In the genomic region with DNA sequence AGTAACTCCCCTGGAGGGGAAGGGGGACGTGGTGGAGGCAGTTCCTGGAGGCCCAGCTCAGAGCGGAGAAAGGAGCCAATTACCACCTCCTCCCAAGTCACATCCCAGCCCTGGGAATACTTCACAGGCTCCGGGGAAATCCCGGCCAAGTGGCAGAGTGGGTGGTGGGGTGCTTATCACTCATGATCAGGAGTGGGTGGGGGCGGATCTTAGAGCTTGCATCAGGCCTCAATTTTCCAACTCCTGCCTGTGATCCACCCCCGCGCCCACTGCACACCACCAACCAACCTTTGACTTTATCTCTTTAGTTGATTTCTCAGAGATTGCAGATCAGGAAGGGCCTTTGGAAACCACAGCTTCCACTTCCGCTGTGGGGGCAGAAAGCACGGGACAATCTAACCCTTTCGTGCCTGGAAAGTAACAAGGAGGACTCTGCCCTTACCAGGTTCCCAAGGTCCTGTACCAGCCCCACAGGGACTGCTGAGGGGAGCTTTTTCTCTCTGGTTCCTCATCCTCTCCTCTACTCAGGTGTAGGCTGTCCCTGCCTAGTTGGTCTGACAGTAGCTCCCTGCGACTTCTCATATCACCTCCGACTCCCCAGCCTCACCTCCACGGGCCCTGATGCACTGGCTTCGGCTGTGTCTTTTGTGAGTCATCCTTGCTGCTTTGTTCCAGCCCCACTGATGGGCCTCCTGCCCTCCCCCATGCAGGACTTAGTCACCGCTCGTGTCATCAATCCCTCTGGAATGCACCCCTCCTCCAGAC, we compare ENCODE assay signal across 1 cellular context.
TF ChIP-seq lines count a peak whose summit lies in the region.

No MANE protein-coding gene starts in this region.

TF ChIP-seq in K562, 482 proteins besides CTCF, POLR2A, EP300 and RAD21 (continued from another document and continues in another):
- TF ChIP-seq, protein P1, sequence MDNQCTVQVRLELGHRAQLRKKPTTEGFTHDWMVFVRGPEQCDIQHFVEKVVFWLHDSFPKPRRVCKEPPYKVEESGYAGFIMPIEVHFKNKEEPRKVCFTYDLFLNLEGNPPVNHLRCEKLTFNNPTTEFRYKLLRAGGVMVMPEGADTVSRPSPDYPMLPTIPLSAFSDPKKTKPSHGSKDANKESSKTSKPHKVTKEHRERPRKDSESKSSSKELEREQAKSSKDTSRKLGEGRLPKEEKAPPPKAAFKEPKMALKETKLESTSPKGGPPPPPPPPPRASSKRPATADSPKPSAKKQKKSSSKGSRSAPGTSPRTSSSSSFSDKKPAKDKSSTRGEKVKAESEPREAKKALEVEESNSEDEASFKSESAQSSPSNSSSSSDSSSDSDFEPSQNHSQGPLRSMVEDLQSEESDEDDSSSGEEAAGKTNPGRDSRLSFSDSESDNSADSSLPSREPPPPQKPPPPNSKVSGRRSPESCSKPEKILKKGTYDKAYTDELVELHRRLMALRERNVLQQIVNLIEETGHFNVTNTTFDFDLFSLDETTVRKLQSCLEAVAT (IDR thresholded peaks at IDR 0.05), result peak in 1 of 2 experiments; percentile 85; a peak in 2 of 4 replicates
- TF ChIP-seq PCBP2 (IDR thresholded peaks at IDR 0.05; ENCODE audit: low read depth, low read length, poor library complexity, severe bottlenecking), result no peak
- peak; percentile 48 for TF ChIP-seq POLR2B (IDR thresholded peaks at IDR 0.05; ENCODE audit: low read depth, partially characterized antibody)
- TF ChIP-seq, protein P2, sequence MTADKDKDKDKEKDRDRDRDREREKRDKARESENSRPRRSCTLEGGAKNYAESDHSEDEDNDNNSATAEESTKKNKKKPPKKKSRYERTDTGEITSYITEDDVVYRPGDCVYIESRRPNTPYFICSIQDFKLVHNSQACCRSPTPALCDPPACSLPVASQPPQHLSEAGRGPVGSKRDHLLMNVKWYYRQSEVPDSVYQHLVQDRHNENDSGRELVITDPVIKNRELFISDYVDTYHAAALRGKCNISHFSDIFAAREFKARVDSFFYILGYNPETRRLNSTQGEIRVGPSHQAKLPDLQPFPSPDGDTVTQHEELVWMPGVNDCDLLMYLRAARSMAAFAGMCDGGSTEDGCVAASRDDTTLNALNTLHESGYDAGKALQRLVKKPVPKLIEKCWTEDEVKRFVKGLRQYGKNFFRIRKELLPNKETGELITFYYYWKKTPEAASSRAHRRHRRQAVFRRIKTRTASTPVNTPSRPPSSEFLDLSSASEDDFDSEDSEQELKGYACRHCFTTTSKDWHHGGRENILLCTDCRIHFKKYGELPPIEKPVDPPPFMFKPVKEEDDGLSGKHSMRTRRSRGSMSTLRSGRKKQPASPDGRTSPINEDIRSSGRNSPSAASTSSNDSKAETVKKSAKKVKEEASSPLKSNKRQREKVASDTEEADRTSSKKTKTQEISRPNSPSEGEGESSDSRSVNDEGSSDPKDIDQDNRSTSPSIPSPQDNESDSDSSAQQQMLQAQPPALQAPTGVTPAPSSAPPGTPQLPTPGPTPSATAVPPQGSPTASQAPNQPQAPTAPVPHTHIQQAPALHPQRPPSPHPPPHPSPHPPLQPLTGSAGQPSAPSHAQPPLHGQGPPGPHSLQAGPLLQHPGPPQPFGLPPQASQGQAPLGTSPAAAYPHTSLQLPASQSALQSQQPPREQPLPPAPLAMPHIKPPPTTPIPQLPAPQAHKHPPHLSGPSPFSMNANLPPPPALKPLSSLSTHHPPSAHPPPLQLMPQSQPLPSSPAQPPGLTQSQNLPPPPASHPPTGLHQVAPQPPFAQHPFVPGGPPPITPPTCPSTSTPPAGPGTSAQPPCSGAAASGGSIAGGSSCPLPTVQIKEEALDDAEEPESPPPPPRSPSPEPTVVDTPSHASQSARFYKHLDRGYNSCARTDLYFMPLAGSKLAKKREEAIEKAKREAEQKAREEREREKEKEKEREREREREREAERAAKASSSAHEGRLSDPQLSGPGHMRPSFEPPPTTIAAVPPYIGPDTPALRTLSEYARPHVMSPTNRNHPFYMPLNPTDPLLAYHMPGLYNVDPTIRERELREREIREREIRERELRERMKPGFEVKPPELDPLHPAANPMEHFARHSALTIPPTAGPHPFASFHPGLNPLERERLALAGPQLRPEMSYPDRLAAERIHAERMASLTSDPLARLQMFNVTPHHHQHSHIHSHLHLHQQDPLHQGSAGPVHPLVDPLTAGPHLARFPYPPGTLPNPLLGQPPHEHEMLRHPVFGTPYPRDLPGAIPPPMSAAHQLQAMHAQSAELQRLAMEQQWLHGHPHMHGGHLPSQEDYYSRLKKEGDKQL (CRISPR knock-in tag; IDR thresholded peaks at IDR 0.05; ENCODE audit: borderline replicate concordance), result no peak
- TF ChIP-seq KLF10 (CRISPR knock-in tag; IDR thresholded peaks at IDR 0.05), result no peak
- TF ChIP-seq, protein P3, sequence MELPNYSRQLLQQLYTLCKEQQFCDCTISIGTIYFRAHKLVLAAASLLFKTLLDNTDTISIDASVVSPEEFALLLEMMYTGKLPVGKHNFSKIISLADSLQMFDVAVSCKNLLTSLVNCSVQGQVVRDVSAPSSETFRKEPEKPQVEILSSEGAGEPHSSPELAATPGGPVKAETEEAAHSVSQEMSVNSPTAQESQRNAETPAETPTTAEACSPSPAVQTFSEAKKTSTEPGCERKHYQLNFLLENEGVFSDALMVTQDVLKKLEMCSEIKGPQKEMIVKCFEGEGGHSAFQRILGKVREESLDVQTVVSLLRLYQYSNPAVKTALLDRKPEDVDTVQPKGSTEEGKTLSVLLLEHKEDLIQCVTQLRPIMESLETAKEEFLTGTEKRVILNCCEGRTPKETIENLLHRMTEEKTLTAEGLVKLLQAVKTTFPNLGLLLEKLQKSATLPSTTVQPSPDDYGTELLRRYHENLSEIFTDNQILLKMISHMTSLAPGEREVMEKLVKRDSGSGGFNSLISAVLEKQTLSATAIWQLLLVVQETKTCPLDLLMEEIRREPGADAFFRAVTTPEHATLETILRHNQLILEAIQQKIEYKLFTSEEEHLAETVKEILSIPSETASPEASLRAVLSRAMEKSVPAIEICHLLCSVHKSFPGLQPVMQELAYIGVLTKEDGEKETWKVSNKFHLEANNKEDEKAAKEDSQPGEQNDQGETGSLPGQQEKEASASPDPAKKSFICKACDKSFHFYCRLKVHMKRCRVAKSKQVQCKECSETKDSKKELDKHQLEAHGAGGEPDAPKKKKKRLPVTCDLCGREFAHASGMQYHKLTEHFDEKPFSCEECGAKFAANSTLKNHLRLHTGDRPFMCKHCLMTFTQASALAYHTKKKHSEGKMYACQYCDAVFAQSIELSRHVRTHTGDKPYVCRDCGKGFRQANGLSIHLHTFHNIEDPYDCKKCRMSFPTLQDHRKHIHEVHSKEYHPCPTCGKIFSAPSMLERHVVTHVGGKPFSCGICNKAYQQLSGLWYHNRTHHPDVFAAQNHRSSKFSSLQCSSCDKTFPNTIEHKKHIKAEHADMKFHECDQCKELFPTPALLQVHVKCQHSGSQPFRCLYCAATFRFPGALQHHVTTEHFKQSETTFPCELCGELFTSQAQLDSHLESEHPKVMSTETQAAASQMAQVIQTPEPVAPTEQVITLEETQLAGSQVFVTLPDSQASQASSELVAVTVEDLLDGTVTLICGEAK (IDR thresholded peaks at IDR 0.05), result peak; percentile 71
- TF ChIP-seq, protein P3 (CRISPR knock-in tag; IDR thresholded peaks at IDR 0.05), result no peak
- TF ChIP-seq RBFOX2 (IDR thresholded peaks at IDR 0.05; ENCODE audit: low read depth, low read length), result peak; percentile 63
- peak; percentile 75; the same call in 1 of the 2 replicates for TF ChIP-seq ZKSCAN8 (CRISPR knock-in tag; IDR thresholded peaks at IDR 0.05)
- no peak for TF ChIP-seq NUFIP1 (IDR thresholded peaks at IDR 0.05; ENCODE audit: partially characterized antibody)
- no peak for TF ChIP-seq SNAPC5 (CRISPR knock-in tag; IDR thresholded peaks at IDR 0.05)
- no peak for TF ChIP-seq KAT7 (CRISPR knock-in tag; IDR thresholded peaks at IDR 0.05; ENCODE audit: borderline replicate concordance)
- no peak for TF ChIP-seq XRCC4 (IDR thresholded peaks at IDR 0.05; ENCODE audit: extremely low read depth, insufficient read depth, insufficient read length)
- no peak for TF ChIP-seq MBD1 (CRISPR knock-in tag; IDR thresholded peaks at IDR 0.05)
- TF ChIP-seq TCF15 (CRISPR knock-in tag; IDR thresholded peaks at IDR 0.05), result no peak
- peak; percentile 34; the same call in 1 of the 2 replicates for TF ChIP-seq NCOR1 (IDR thresholded peaks at IDR 0.05)
- TF ChIP-seq SAFB (IDR thresholded peaks at IDR 0.05; ENCODE audit: borderline replicate concordance, low read depth, low read length), result no peak
- TF ChIP-seq FOXA3 (CRISPR knock-in tag; conservative IDR thresholded peaks at IDR 0.05 in 1 of 2, IDR thresholded peaks at IDR 0.05 in 1 of 2), result no peak
- no peak for TF ChIP-seq TCFL5 (CRISPR knock-in tag; conservative IDR thresholded peaks at IDR 0.05)
- TF ChIP-seq ZNF717 (CRISPR knock-in tag; IDR thresholded peaks at IDR 0.05), result no peak
- TF ChIP-seq CAMTA2 (CRISPR knock-in tag; conservative IDR thresholded peaks at IDR 0.05), result no peak
- TF ChIP-seq, protein P4, sequence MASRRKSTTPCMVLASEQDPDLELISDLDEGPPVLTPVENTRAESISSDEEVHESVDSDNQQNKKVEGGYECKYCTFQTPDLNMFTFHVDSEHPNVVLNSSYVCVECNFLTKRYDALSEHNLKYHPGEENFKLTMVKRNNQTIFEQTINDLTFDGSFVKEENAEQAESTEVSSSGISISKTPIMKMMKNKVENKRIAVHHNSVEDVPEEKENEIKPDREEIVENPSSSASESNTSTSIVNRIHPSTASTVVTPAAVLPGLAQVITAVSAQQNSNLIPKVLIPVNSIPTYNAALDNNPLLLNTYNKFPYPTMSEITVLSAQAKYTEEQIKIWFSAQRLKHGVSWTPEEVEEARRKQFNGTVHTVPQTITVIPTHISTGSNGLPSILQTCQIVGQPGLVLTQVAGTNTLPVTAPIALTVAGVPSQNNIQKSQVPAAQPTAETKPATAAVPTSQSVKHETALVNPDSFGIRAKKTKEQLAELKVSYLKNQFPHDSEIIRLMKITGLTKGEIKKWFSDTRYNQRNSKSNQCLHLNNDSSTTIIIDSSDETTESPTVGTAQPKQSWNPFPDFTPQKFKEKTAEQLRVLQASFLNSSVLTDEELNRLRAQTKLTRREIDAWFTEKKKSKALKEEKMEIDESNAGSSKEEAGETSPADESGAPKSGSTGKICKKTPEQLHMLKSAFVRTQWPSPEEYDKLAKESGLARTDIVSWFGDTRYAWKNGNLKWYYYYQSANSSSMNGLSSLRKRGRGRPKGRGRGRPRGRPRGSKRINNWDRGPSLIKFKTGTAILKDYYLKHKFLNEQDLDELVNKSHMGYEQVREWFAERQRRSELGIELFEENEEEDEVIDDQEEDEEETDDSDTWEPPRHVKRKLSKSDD (conservative IDR thresholded peaks at IDR 0.05; ENCODE audit: low read length), result no peak
- peak; percentile 73; the same call in 1 of the 2 replicates for TF ChIP-seq TFAP4 (CRISPR knock-in tag; IDR thresholded peaks at IDR 0.05; ENCODE audit: borderline replicate concordance)
- no peak for TF ChIP-seq SP2 (IDR thresholded peaks at IDR 0.05; ENCODE audit: extremely low read depth, low read depth, low read length, poor library complexity, severe bottlenecking)
- TF ChIP-seq ZNF444 (CRISPR knock-in tag; IDR thresholded peaks at IDR 0.05), result peak; percentile 49; the same call in 1 of the 2 replicates
- TF ChIP-seq PRPF4 (IDR thresholded peaks at IDR 0.05; ENCODE audit: insufficient read depth, low read depth, low read length, poor library complexity, severe bottlenecking), result no peak
- no peak for TF ChIP-seq ZNF780A (CRISPR knock-in tag; IDR thresholded peaks at IDR 0.05)
- TF ChIP-seq PPARD (CRISPR knock-in tag; IDR thresholded peaks at IDR 0.05), result no peak
